8 cellular contexts compared by ENCODE assay signal in genomic region chr16:90023078-90023447, GRCh38. TPM values are rescaled to one million over a fixed set of nuclear protein-coding genes. Genes with fewer than 3 reads are reported as not detected.
A peak's percentile ranks its signal among the peaks of the same experiment; 100 is the strongest.
DNase-seq lines count a peak whose midpoint lies in the region; ATAC-seq and TF ChIP-seq lines count a peak whose summit lies in the region.

No MANE protein-coding gene starts in this region.

- peak overlapping the region in 1 of 2 donors; percentile 48 for H3K27ac Mint-ChIP-seq in T-cell

- CTCF ChIA-PET in T-cell (lab: Charles Lee) = no interaction called here

- POLR2A ChIA-PET in T-cell (lab: Charles Lee) = interaction anchor here in 1 of 2 donors (0.6 kb wide), 1 partner anchor 179 kb away, joined by 4 read pairs; no protein-coding TSS in a partner anchor

- H3K9me3 ChIP-seq in ES-I3 (ENCODE audit: control insufficient read depth, insufficient read depth, low read length) = no peaks in the 10 kb centered on the region

- DNase-seq in T-cell (no peak), foreskin fibroblast (peak in 1 of 2 donors; percentile 21), retinal pigment epithelial cell (ENCODE audit: low read depth) (no peak), NCI-H2227 treated with DMSO at 0.1 percent for 48 hours (lab: John Stamatoyannopoulos, UW) (no peak)

- H3K9me3 Mint-ChIP-seq in T-cell = no peaks in the 10 kb centered on the region

- peaks cover 23% of the 10 kb centered on the region for H3K4me1 ChIP-seq in ES-I3 (ENCODE audit: insufficient read depth, low read length)

- H3K36me3 Mint-ChIP-seq in T-cell = no peaks in the 10 kb centered on the region

- H3K4me1 Mint-ChIP-seq in T-cell = peaks cover 15 to 38% (median 27%) of the 10 kb centered on the region in 3 donors

- peaks cover 0 to 7% of the 10 kb centered on the region in 2 donors for H3K27me3 Mint-ChIP-seq in T-cell

- peak overlapping the region; percentile 80 for H3K9ac ChIP-seq in ES-I3 (ENCODE audit: low read depth, low read length)

- H3K4me3 ChIP-seq in foreskin fibroblast (ENCODE audit: low read depth in 1 of 2, low read length in 2 of 2) (peak overlapping the region; percentile 80 to 96), retinal pigment epithelial cell (ENCODE audit: low read length) (peak overlapping the region; percentile 79)

- TF ChIP-seq CTCF in foreskin fibroblast (IDR thresholded peaks at IDR 0.05; ENCODE audit: low read depth, low read length) (no peak), retinal pigment epithelial cell (conservative IDR thresholded peaks at IDR 0.05; ENCODE audit: low read depth, low read length) (no peak)

- H3K36me3 ChIP-seq in ES-I3 (ENCODE audit: insufficient read depth, low read length) = no peaks in the 10 kb centered on the region

- peak overlapping the region; percentile 73 to 77 (median 74) for H3K4me3 Mint-ChIP-seq in T-cell

- ATAC-seq in T-cell (replicated peaks in 1 of 4) (no peak), GM18517 (IDR thresholded peaks at IDR 0.05; ENCODE audit: unreplicated experiment) (no peak), HG03521 (IDR thresholded peaks at IDR 0.05; ENCODE audit: unreplicated experiment) (no peak), HG03139 (IDR thresholded peaks at IDR 0.05; ENCODE audit: unreplicated experiment) (no peak)

RNA-seq across cellular contexts. Expression of gene DBNDD1, which starts 3.8 kb away (rescaled TPM):
- total RNA-seq in T-cell = 1 to 10 TPM in 2 of 5 donors, under 1 TPM in 3; 0.70 to 3.6 (median 0.88) TPM

RNA-seq across cellular contexts. Expression of gene PRDM7, which starts 54.1 kb away (rescaled TPM):
- not detected for total RNA-seq in T-cell
